Comparison of ENCODE assay signal across 23 cellular contexts in the genomic region with DNA sequence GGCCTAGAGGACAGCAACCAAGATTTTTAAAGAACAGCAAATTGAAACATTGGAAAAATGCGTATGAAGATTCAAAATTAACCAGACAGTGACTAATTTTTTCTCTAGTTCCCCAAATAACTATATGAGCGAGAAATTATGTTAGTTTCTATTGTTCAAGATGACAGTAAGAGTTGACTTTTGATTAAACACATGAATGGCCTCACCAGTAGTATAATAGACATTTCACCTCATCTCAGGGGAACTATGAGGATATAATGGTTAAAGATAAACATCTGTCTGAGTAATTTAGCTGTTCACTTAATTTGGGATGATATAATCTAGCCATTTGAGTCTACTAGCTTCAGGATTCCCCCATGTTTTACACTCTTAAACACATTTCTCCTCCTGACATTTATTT.
"Had no signal": no experiment of that assay in that cellular context is flagged by ENCODE, and none has a peak within 500 bp of the region (broad histone marks: within the 10 kb centered on the region; RNA-seq: fewer than 3 reads in every experiment).

No MANE protein-coding gene starts in this region.

- H3K4me2 ChIP-seq: PC-9 had no signal

- H3K27ac ChIP-seq: HL-60, PC-9, Peyer's patch, SJCRH30, SK-N-MC had no signal

- H3K27me3 ChIP-seq: Peyer's patch, SJCRH30 had no signal

- FAIRE-seq: HTR-8/SVneo had no signal

- H2AFZ ChIP-seq: PC-9 had no signal

- ATAC-seq: Right ventricle myocardium inferior had no signal

- H3K9me3 ChIP-seq: Peyer's patch, SJCRH30 had no signal

- H3K4me3 ChIP-seq: PC-9, Peyer's patch, SJCRH30, SK-N-MC had no signal

- DNase-seq: KBM-7, MV-4-11, NCI-H1048, NCI-H1105, NCI-H1417, NCI-H146, NCI-H1694 treated with DMSO at 0.1 percent for 48 hours, NCI-H1930, NCI-H2081, NCI-H2107, NCI-H2227 treated with DMSO at 0.1 percent for 48 hours, NCI-H524 treated with DMSO at 0.1 percent for 48 hours, NCI-H69, NCI-H774, OCI-M1, PC-9, Peyer's patch, SHP77 treated with DMSO at 0.1 percent for 48 hours, SJCRH30 had no signal

- H3K4me1 ChIP-seq: Peyer's patch, SJCRH30 had no signal

- H3K36me3 ChIP-seq: Peyer's patch, SJCRH30 had no signal
